ENCODE assay signal across 8 cellular contexts in genomic region chr1:174990382-174990999, GRCh38. TPM values are rescaled to one million over a fixed set of nuclear protein-coding genes. Genes with fewer than 3 reads are reported as not detected.
DNase-seq lines count a peak whose midpoint lies in the region; ATAC-seq and TF ChIP-seq lines count a peak whose summit lies in the region.

No MANE protein-coding gene starts in this region.

- no peaks in the 10 kb centered on the region for H4K20me1 ChIP-seq in SK-N-SH (ENCODE audit: insufficient read depth)

- H3K27me3 Mint-ChIP-seq in osteocyte (ENCODE audit: unreplicated experiment), result no peaks in the 10 kb centered on the region

- peaks cover 4 to 6% of the 10 kb centered on the region in 2 experiments for H3K36me3 ChIP-seq in SK-N-SH (replicated peaks in 1 of 2; ENCODE audit: control insufficient read depth in 1 of 2, insufficient read depth in 2 of 2, low read length in 1 of 2)
- H3K36me3 ChIP-seq in esophagus (ENCODE audit: control insufficient read depth in 2 of 2, insufficient read depth in 2 of 2, low read length in 1 of 2), result no peaks in the 10 kb centered on the region

- H3K9me3 ChIP-seq in SK-N-SH, result no peaks in the 10 kb centered on the region
- H3K9me3 ChIP-seq in esophagus (ENCODE audit: control insufficient read depth in 2 of 2, insufficient read depth in 1 of 2, low read depth in 1 of 2, low read length in 1 of 2), result no peaks in the 10 kb centered on the region

- POLR2A ChIA-PET in SK-N-SH (lab: Yijun Ruan, JAX), result no interaction called here

- no peaks in the 10 kb centered on the region for H3K36me3 Mint-ChIP-seq in osteocyte (ENCODE audit: unreplicated experiment)

- no peaks in the 10 kb centered on the region for H3K9me3 Mint-ChIP-seq in osteocyte (ENCODE audit: unreplicated experiment)

- H3K4me2 ChIP-seq in SK-N-SH, result peak overlapping the region; percentile 58; the same call in 1 of the 2 replicates

- H3K4me1 Mint-ChIP-seq in osteocyte (ENCODE audit: unreplicated experiment), result peaks cover 5% of the 10 kb centered on the region

- peak overlapping the region; percentile 13 to 45; a peak in 2 of 4 replicates for H3K4me3 ChIP-seq in SK-N-SH (ENCODE audit: low read depth in 2 of 2, low read length in 1 of 2)
- peak overlapping the region; percentile 27 to 47 for H3K4me3 ChIP-seq in esophagus (ENCODE audit: low read depth in 1 of 2, low read length in 2 of 2)

- peak overlapping the region; percentile 57 for H3K4me3 Mint-ChIP-seq in osteocyte (ENCODE audit: unreplicated experiment)

- no peaks in the 10 kb centered on the region; a peak in 1 of 4 replicates for H3K4me1 ChIP-seq in SK-N-SH (ENCODE audit: control insufficient read depth in 1 of 2, insufficient read depth in 2 of 2, low read depth in 1 of 2, low read length in 1 of 2)
- no peaks in the 10 kb centered on the region for H3K4me1 ChIP-seq in esophagus (ENCODE audit: control insufficient read depth in 2 of 2, insufficient read depth in 2 of 2, low read length in 1 of 2)

- H3K27me3 ChIP-seq in SK-N-SH (ENCODE audit: insufficient read depth) (no peaks in the 10 kb centered on the region), esophagus (ENCODE audit: control insufficient read depth in 1 of 2, insufficient read depth in 2 of 2, low read length in 2 of 2) (no peaks in the 10 kb centered on the region)

- H3K9ac ChIP-seq in SK-N-SH, result peak overlapping the region; percentile 39; the same call in 1 of the 2 replicates

- peak; percentile 70 for ATAC-seq in HG03342 (IDR thresholded peaks at IDR 0.05; ENCODE audit: unreplicated experiment)
- no peak for ATAC-seq in HG02938 (IDR thresholded peaks at IDR 0.05; ENCODE audit: unreplicated experiment)

- no peaks in the 10 kb centered on the region for H3K9me2 ChIP-seq in SK-N-SH

- WGBS in SK-N-SH (ENCODE audit: low lambda C conversion rate), result 52% methylated on average over 6 of the region's 6 CpGs
- WGBS in esophagus, 2 donors, result 23 to 30% methylated on average over 6 of the region's 6 CpGs

- H3F3A ChIP-seq in SK-N-SH (replicated peaks; ENCODE audit: insufficient read depth), result peaks cover 4% of the 10 kb centered on the region

- TF ChIP-seq EP300 in SK-N-SH (IDR thresholded peaks at IDR 0.05; ENCODE audit: borderline replicate concordance in 1 of 2, low read depth in 1 of 2, low read length in 1 of 2), result no peak

- peak overlapping the region; percentile 69 for H2AFZ ChIP-seq in SK-N-SH (ENCODE audit: low read depth)

- peak overlapping the region; percentile 38 to 69; a peak in 3 of 4 replicates for H3K27ac ChIP-seq in SK-N-SH (ENCODE audit: low read depth in 2 of 2, low read length in 1 of 2)
- H3K27ac ChIP-seq in esophagus (ENCODE audit: low read depth in 2 of 2, low read length in 1 of 2), result peak overlapping the region in 1 of 2 donors; percentile 70

- CTCF ChIA-PET in SK-N-SH (lab: Yijun Ruan, JAX), result interaction anchor here (0.8 to 1.1 kb wide), 2 partner anchors 8 to 9 kb away, joined by 3 to 4 read pairs; no protein-coding TSS in a partner anchor

- TF ChIP-seq RAD21 in SK-N-SH (IDR thresholded peaks at IDR 0.05; ENCODE audit: low read length), result no peak

- H3K79me2 ChIP-seq in SK-N-SH (ENCODE audit: insufficient read depth), result no peaks in the 10 kb centered on the region

- DNase-seq in DMS 273 (lab: John Stamatoyannopoulos, UW; ENCODE audit: unreplicated experiment) (peak; percentile 67), SK-N-SH (peak; percentile 49), osteocyte (ENCODE audit: extremely low spot score, unreplicated experiment) (no peak), UCSD-AML1 (lab: John Stamatoyannopoulos, UW; ENCODE audit: unreplicated experiment) (no peak), NCI-H446 (lab: John Stamatoyannopoulos, UW) (no peak)

- no peak for TF ChIP-seq CTCF in SK-N-SH (IDR thresholded peaks at IDR 0.05)
- no peak for TF ChIP-seq CTCF in osteocyte (IDR thresholded peaks at IDR 0.05)

- H3K27ac Mint-ChIP-seq in osteocyte (ENCODE audit: unreplicated experiment), result peak overlapping the region; percentile 71

TF ChIP-seq in SK-N-SH, 30 proteins besides CTCF, POLR2A, EP300 and RAD21:
- no peak for TF ChIP-seq REST (IDR thresholded peaks at IDR 0.05; ENCODE audit: low read depth, low read length)
- TF ChIP-seq ELF1 (IDR thresholded peaks at IDR 0.05), result no peak
- no peak for TF ChIP-seq TEAD4 (IDR thresholded peaks at IDR 0.05; ENCODE audit: borderline replicate concordance, insufficient read depth)
- no peak for TF ChIP-seq FOXJ3 (CRISPR knock-in tag; IDR thresholded peaks at IDR 0.05)
- TF ChIP-seq FOSL2 (IDR thresholded peaks at IDR 0.05; ENCODE audit: borderline replicate concordance, low read depth), result no peak
- no peak for TF ChIP-seq RXRA (IDR thresholded peaks at IDR 0.05; ENCODE audit: borderline replicate concordance, low read depth)
- no peak for TF ChIP-seq RFX5 (IDR thresholded peaks at IDR 0.05; ENCODE audit: low read length)
- no peak for TF ChIP-seq GATA2 (CRISPR knock-in tag; IDR thresholded peaks at IDR 0.05)
- TF ChIP-seq SIN3A (IDR thresholded peaks at IDR 0.05; ENCODE audit: borderline replicate concordance, low read depth, low read length), result no peak
- no peak for TF ChIP-seq IRF3 (IDR thresholded peaks at IDR 0.05; ENCODE audit: low read depth, low read length)
- TF ChIP-seq GABPA (IDR thresholded peaks at IDR 0.05; ENCODE audit: low read depth), result no peak
- no peak for TF ChIP-seq POLR2AphosphoS5 (IDR thresholded peaks at IDR 0.05; ENCODE audit: low read depth, low read length)
- TF ChIP-seq RCOR1 (IDR thresholded peaks at IDR 0.05; ENCODE audit: low read length), result no peak
- TF ChIP-seq ZBTB33 (IDR thresholded peaks at IDR 0.05; ENCODE audit: borderline replicate concordance, low read depth), result no peak
- no peak for TF ChIP-seq YY1 (IDR thresholded peaks at IDR 0.05; ENCODE audit: low read depth)

RNA-seq across cellular contexts. Expression of gene CACYBP, which starts 9.3 kb away (rescaled TPM):
- polyA plus RNA-seq in SK-N-SH (2012; rRNA removed) (40.0 and 56.2 TPM in 2 replicates), esophagus (10 to 100 TPM; 24.2 to 66.8 TPM)
- 78.7 and 87.8 TPM in 2 replicates for polyA plus RNA-seq in SK-N-SH (2012; cell fraction: cytosol; rRNA removed)
- 18.5 and 28.9 TPM in 2 replicates for polyA plus RNA-seq in SK-N-SH (2012; cell fraction: nucleus; rRNA removed)
- 58.3 and 75.7 TPM in 2 replicates for total RNA-seq in osteocyte

RNA-seq across cellular contexts. Expression of gene MRPS14, which starts 32.7 kb away (rescaled TPM):
- 18.2 and 18.7 TPM in 2 replicates for polyA plus RNA-seq in SK-N-SH (2012; rRNA removed)
- polyA plus RNA-seq in SK-N-SH (2012; cell fraction: cytosol; rRNA removed), result 18.7 and 21.2 TPM in 2 replicates
- 19.9 and 26.6 TPM in 2 replicates for polyA plus RNA-seq in SK-N-SH (2012; cell fraction: nucleus; rRNA removed)
- polyA plus RNA-seq in esophagus, result 10 to 100 TPM in 1 of 2 donors, 1 to 10 TPM in 1; 6.7 to 21.2 TPM
- total RNA-seq in osteocyte, result 27.7 and 29.8 TPM in 2 replicates

Comparison
In these comparisons a context has a peak if more than half of its experiments do, and no peak if none do; other contexts are left out.
1. DNase-seq: peak in DMS 273 (single experiment) and SK-N-SH (single experiment); none in osteocyte (single experiment), UCSD-AML1 (single experiment) and NCI-H446 (0 of 2).